1 cellular context compared by ENCODE assay signal in the genomic region with DNA sequence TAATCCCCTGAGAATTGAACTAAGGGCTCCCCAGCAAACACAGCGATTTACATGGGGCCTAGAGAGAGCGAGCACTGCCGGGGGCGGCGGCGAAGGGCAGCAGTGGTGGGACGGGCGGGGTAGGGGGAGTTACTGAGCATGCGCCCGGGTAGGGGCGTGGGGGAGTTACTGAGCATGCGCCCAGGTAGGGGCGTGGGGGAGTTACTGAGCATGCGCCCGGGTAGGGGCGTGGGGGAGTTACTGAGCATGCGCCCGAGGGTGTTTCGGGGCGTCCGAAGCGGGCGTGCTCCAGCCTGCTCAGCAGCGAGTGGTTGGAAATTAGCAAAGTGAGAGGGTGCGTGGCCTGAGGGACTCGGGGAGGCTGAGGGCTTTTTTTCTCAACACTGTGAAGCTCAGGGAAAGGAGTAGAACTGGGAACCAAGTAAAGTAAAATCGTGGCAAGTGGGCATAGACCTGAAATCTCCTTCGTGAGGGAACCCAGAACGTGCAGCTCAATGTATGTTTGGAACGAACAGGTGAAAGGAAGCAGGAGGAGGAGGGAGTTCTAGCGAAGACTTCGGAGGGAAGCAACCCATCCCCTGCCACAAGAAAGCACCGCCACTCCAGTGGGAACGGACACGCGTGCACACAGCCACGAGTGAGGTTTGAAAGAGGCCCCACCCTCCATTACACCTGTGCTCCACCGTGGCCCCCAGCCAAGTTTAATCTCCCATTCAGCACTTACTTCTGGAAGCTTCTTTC.
TF ChIP-seq lines count a peak whose summit lies in the region.

No MANE protein-coding gene starts in this region.

TF ChIP-seq in SK-N-SH, 30 proteins besides CTCF, POLR2A, EP300 and RAD21 (continued from another document):
- TF ChIP-seq, protein P1, sequence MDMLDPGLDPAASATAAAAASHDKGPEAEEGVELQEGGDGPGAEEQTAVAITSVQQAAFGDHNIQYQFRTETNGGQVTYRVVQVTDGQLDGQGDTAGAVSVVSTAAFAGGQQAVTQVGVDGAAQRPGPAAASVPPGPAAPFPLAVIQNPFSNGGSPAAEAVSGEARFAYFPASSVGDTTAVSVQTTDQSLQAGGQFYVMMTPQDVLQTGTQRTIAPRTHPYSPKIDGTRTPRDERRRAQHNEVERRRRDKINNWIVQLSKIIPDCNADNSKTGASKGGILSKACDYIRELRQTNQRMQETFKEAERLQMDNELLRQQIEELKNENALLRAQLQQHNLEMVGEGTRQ (IDR thresholded peaks at IDR 0.05; ENCODE audit: borderline replicate concordance, low read depth, low read length), result no peak
- TF ChIP-seq EZH2phosphoT487 (IDR thresholded peaks at IDR 0.05; ENCODE audit: borderline replicate concordance, low read depth) (no peak), NRF1 (IDR thresholded peaks at IDR 0.05; ENCODE audit: low read depth, low read length) (peak; percentile 83), FOSL2 (IDR thresholded peaks at IDR 0.05; ENCODE audit: borderline replicate concordance, low read depth) (no peak), MEF2A (IDR thresholded peaks at IDR 0.05; ENCODE audit: borderline replicate concordance, low read depth) (no peak), RCOR1 (IDR thresholded peaks at IDR 0.05; ENCODE audit: low read length) (no peak), JUND (IDR thresholded peaks at IDR 0.05) (no peak), GATA2 (CRISPR knock-in tag; IDR thresholded peaks at IDR 0.05) (no peak), YY1 (IDR thresholded peaks at IDR 0.05; ENCODE audit: low read depth) (no peak)
